1 cellular context compared by ENCODE assay signal in genomic region chr12:120381752-120382419, GRCh38.
TF ChIP-seq lines count a peak whose summit lies in the region.

No MANE protein-coding gene starts in this region.

TF ChIP-seq in A549, 52 proteins besides CTCF, POLR2A, EP300 and RAD21 (continued from another document):
- TF ChIP-seq USF2 (IDR thresholded peaks at IDR 0.05) (peak; percentile 13; the same call in 1 of the 2 replicates), MAZ (IDR thresholded peaks at IDR 0.05; ENCODE audit: borderline replicate concordance, low read depth, low read length) (no peak), CHD4 (IDR thresholded peaks at IDR 0.05; ENCODE audit: borderline replicate concordance) (no peak)
